ENCODE assay signal across 8 cellular contexts in the genomic region with DNA sequence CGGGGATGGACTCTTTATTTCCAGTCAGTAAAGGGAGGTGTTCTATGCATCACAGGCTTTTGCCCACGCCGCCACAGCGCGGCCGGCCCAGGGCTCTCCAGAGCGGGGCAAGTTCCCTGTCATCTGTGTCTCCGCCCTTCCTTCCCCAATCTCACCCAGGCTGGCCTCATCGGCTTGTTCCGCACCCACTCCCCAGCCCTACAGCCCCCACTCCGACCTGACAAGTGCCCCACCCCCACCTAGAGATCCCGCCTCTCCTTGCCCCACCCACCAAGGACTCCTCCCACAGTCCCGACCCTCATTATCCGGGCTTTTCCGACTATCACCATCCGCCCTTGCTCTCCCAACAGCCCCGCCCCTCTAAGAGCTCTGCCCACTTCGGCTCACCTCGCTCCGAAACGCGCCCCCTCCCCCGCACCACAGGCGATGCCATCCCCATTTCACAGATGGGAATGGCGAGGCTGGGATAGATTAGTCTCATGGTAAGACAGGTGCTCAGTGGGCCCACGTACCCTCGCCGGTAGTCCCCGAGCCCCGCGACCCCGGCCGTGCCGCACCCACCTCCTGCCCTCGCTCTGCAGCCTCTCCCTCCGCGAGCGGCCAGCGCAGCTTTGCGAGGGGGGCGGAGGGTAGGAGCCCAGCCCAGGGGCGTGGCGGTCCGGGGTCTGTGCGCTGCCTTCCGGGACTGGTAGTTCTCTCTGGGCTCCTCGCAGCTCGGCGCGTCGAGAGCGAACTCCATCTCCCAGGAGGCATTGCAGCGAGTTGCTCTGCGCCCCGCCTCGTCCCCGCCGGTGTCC. TPM values are rescaled to one million over a fixed set of nuclear protein-coding genes. Genes with fewer than 3 reads are reported as not detected.
DNase-seq lines count a peak whose midpoint lies in the region; ATAC-seq and TF ChIP-seq lines count a peak whose summit lies in the region.

A gene with protein sequence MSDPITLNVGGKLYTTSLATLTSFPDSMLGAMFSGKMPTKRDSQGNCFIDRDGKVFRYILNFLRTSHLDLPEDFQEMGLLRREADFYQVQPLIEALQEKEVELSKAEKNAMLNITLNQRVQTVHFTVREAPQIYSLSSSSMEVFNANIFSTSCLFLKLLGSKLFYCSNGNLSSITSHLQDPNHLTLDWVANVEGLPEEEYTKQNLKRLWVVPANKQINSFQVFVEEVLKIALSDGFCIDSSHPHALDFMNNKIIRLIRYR (minus strand): TSS at position 615 of the 797 bp plus-strand sequence. CDS start 14,072 bp downstream, outside the sequence.

- H3K4me1 ChIP-seq in mammary epithelial cell (ENCODE audit: insufficient read depth, low read length) (peaks cover 41% of the 10 kb centered on the region), iPS-20b (ENCODE audit: insufficient read depth, low read length) (peaks cover 5% of the 10 kb centered on the region; the same call in 1 of the 2 replicates)

- peak within 1 kb of the TSS; percentile 94 for H3K4me2 ChIP-seq in mammary epithelial cell (ENCODE audit: insufficient read depth, low read depth, low read length)

- H4K20me1 ChIP-seq in mammary epithelial cell (ENCODE audit: insufficient read depth, low read length): no peaks in the 10 kb centered on the region

- H3K9me3 ChIP-seq in WERI-Rb-1 (ENCODE audit: severe bottlenecking) (no peaks in the 10 kb centered on the region), mammary epithelial cell (replicated peaks; ENCODE audit: insufficient read depth, low read length) (no peaks in the 10 kb centered on the region), iPS-20b (ENCODE audit: insufficient read depth, low read depth, low read length) (no peaks in the 10 kb centered on the region)

- WGBS in mammary epithelial cell (ENCODE audit: low coverage, missing lambda C conversion rate): 2% methylated on average over 7 of the region's 58 CpGs

- peaks cover 64% of the 10 kb centered on the region for H3K79me2 ChIP-seq in mammary epithelial cell (ENCODE audit: insufficient read depth, low read length)

- H3K36me3 ChIP-seq in WERI-Rb-1: no peaks in the 10 kb centered on the region
- no peaks in the 10 kb centered on the region for H3K36me3 ChIP-seq in mammary epithelial cell (ENCODE audit: insufficient read depth, low read length)
- no peaks in the 10 kb centered on the region for H3K36me3 ChIP-seq in iPS-20b (ENCODE audit: insufficient read depth, low read depth, low read length)

- no TSS peak for BruUV-seq in mammary epithelial cell (replicated peaks; lab: Mats Ljungman, UMichigan)

- ATAC-seq in GM18909 (IDR thresholded peaks at IDR 0.05; ENCODE audit: poor library complexity, unreplicated experiment) (peak; percentile 97), HG03159 (IDR thresholded peaks at IDR 0.05; ENCODE audit: unreplicated experiment) (peak; percentile 97)

- H3K27ac ChIP-seq in WERI-Rb-1 (peak within 1 kb of the TSS; percentile 66), mammary epithelial cell (ENCODE audit: insufficient read depth, low read depth, low read length) (peak within 1 kb of the TSS; percentile 52), iPS-20b (ENCODE audit: low read length) (no peak within 1 kb of the TSS), skin epidermis (peak within 1 kb of the TSS; percentile 54 to 92 (median 82))

- H3K27me3 ChIP-seq in WERI-Rb-1 (ENCODE audit: insufficient read depth, low read depth, severe bottlenecking) (no peaks in the 10 kb centered on the region), mammary epithelial cell (ENCODE audit: insufficient read depth, low read length) (no peaks in the 10 kb centered on the region), iPS-20b (ENCODE audit: insufficient read depth, low read length) (peaks cover 8% of the 10 kb centered on the region)

- dilution Hi-C loops in mammary epithelial cell (cut with HindIII; ENCODE audit: low sequenced_read_pairs): no loop called here

- H3K4me3 ChIP-seq in WERI-Rb-1 (ENCODE audit: low read depth, low read length): peak within 1 kb of the TSS; percentile 83
- H3K4me3 ChIP-seq in mammary epithelial cell (replicated peaks in 1 of 3; ENCODE audit: insufficient read depth in 1 of 3, low read depth in 2 of 3, low read length in 3 of 3): peak within 1 kb of the TSS; percentile 53 to 99 (median 71)
- H3K4me3 ChIP-seq in iPS-20b (ENCODE audit: low read length): peak within 1 kb of the TSS; percentile 83
- peak within 1 kb of the TSS; percentile 67 to 99 (median 85) for H3K4me3 ChIP-seq in skin epidermis

- CTCF ChIA-PET in mammary epithelial cell (lab: Charles Lee; ENCODE audit: low non-redundant PET): interaction anchor here (1.2 kb wide), 1 partner anchor 376 kb away, joined by 6 read pairs; no protein-coding TSS in a partner anchor

- intact Hi-C loops in mammary epithelial cell (cut with micrococcal nuclease): loop anchor here (1.0 to 5.0 kb wide), 3 partner anchors 49 to 366 kb away; partner anchors contain the start of genes AAMDC, ALG8 and RSF1

- peak within 1 kb of the TSS; percentile 83 for H2AFZ ChIP-seq in mammary epithelial cell (ENCODE audit: low read depth, low read length)

- H3K9ac ChIP-seq in mammary epithelial cell (ENCODE audit: insufficient read depth, low read length): peak within 1 kb of the TSS; percentile 73
- peak within 1 kb of the TSS; percentile 66; the same call in 1 of the 2 replicates for H3K9ac ChIP-seq in iPS-20b (ENCODE audit: low read depth, low read length)

- TF ChIP-seq CTCF in WERI-Rb-1 (IDR thresholded peaks at IDR 0.05; ENCODE audit: low read depth, low read length) (no peak), mammary epithelial cell (conservative IDR thresholded peaks at IDR 0.05 in 1 of 2, IDR thresholded peaks at IDR 0.05 in 1 of 2; ENCODE audit: extremely low read depth in 1 of 2, insufficient read depth in 1 of 2, low read depth in 1 of 2, low read length in 2 of 2) (no peak)

- in situ Hi-C loops in mammary epithelial cell (cut with MboI; ENCODE audit: low sequenced_read_pairs in 2 of 2): no loop called here

- DNase-seq in AG08395 (ENCODE audit: low spot score) (peak; percentile 98), NCI-H2227 (lab: John Stamatoyannopoulos, UW; ENCODE audit: unreplicated experiment) (peak; percentile 97), WERI-Rb-1 (peak; percentile 98), mammary epithelial cell (peak; percentile 96)

RNA-seq across cellular contexts. Expression of the gene that starts here (rescaled TPM):
- total RNA-seq in mammary epithelial cell: 1 to 10 TPM; 8.7 to 9.7 TPM
- 9.2 TPM for polyA plus RNA-seq in mammary epithelial cell
- polyA minus RNA-seq in mammary epithelial cell: 43.7 TPM
